Comparison of ENCODE assay signal across 1 cellular context in genomic region chr6:15996030-15996429, GRCh38.
TF ChIP-seq lines count a peak whose summit lies in the region.

No MANE protein-coding gene starts in this region.

TF ChIP-seq in K562, 482 proteins besides CTCF, POLR2A, EP300 and RAD21 (continued from another document and continues in another):
- TF ChIP-seq ZNF639 (CRISPR knock-in tag; conservative IDR thresholded peaks at IDR 0.05 in 1 of 2, IDR thresholded peaks at IDR 0.05 in 1 of 2): peak in 1 of 2 experiments; percentile 75; a peak in 2 of 4 replicates
- no peak for TF ChIP-seq THRB (CRISPR knock-in tag; conservative IDR thresholded peaks at IDR 0.05)
- no peak for TF ChIP-seq GTF2F1 (IDR thresholded peaks at IDR 0.05; ENCODE audit: low read depth, low read length)
- TF ChIP-seq SRSF3 (IDR thresholded peaks at IDR 0.05; ENCODE audit: insufficient read depth, low read length): no peak
- no peak for TF ChIP-seq RFX1 (IDR thresholded peaks at IDR 0.05)
- no peak for TF ChIP-seq HNRNPL (IDR thresholded peaks at IDR 0.05; ENCODE audit: low read depth, low read length)
- no peak for TF ChIP-seq ZNF609 (CRISPR knock-in tag; IDR thresholded peaks at IDR 0.05; ENCODE audit: borderline replicate concordance)
- no peak for TF ChIP-seq RFX5 (IDR thresholded peaks at IDR 0.05; ENCODE audit: low read depth, low read length)
- TF ChIP-seq NFYB (IDR thresholded peaks at IDR 0.05; ENCODE audit: extremely low read depth, insufficient read length): no peak
- TF ChIP-seq HES1 (IDR thresholded peaks at IDR 0.05; ENCODE audit: low read depth): no peak
- TF ChIP-seq TSHZ1 (CRISPR knock-in tag; IDR thresholded peaks at IDR 0.05): no peak
- TF ChIP-seq ZBTB17 (CRISPR knock-in tag; IDR thresholded peaks at IDR 0.05): peak; percentile 11; the same call in 1 of the 2 replicates
- TF ChIP-seq DPF2 (IDR thresholded peaks at IDR 0.05): peak; percentile 79
- TF ChIP-seq HINFP (tag; conservative IDR thresholded peaks at IDR 0.05; ENCODE audit: low read depth): no peak
- no peak for TF ChIP-seq XRCC4 (IDR thresholded peaks at IDR 0.05; ENCODE audit: extremely low read depth, insufficient read depth, insufficient read length)
- TF ChIP-seq POLR2AphosphoS2 (IDR thresholded peaks at IDR 0.05; ENCODE audit: low read length): no peak
- no peak for TF ChIP-seq NFXL1 (CRISPR knock-in tag; IDR thresholded peaks at IDR 0.05)
- TF ChIP-seq LCOR (CRISPR knock-in tag; IDR thresholded peaks at IDR 0.05): no peak
- TF ChIP-seq MCM3 (IDR thresholded peaks at IDR 0.05): no peak
- no peak for TF ChIP-seq ILF3 (IDR thresholded peaks at IDR 0.05; ENCODE audit: borderline replicate concordance)
- TF ChIP-seq ZNF644 (tag; IDR thresholded peaks at IDR 0.05; ENCODE audit: low read depth): no peak
- no peak for TF ChIP-seq SNAPC5 (CRISPR knock-in tag; IDR thresholded peaks at IDR 0.05)
- no peak for TF ChIP-seq GTF2E2 (tag; IDR thresholded peaks at IDR 0.05)
- no peak for TF ChIP-seq PRMT5 (CRISPR knock-in tag; IDR thresholded peaks at IDR 0.05)
- no peak for TF ChIP-seq ZKSCAN1 (IDR thresholded peaks at IDR 0.05; ENCODE audit: low read depth, low read length)
- no peak for TF ChIP-seq NCOA6 (IDR thresholded peaks at IDR 0.05)
- no peak for TF ChIP-seq CREB5 (CRISPR knock-in tag; IDR thresholded peaks at IDR 0.05)
- TF ChIP-seq CREBBP (IDR thresholded peaks at IDR 0.05; ENCODE audit: low read depth, low read length): no peak
- no peak for TF ChIP-seq ZZZ3 (IDR thresholded peaks at IDR 0.05)
- no peak for TF ChIP-seq ZNF717 (CRISPR knock-in tag; IDR thresholded peaks at IDR 0.05)
- no peak for TF ChIP-seq KAT8 (IDR thresholded peaks at IDR 0.05; ENCODE audit: low read depth)
- no peak for TF ChIP-seq NCOA1 (IDR thresholded peaks at IDR 0.05; ENCODE audit: low read depth)
- no peak for TF ChIP-seq SMAD1 (IDR thresholded peaks at IDR 0.05; ENCODE audit: low read depth, low read length, partially characterized antibody)
- TF ChIP-seq JUNB (CRISPR knock-in tag; conservative IDR thresholded peaks at IDR 0.05): no peak
- TF ChIP-seq ZBTB9 (CRISPR knock-in tag; IDR thresholded peaks at IDR 0.05): 0 out of 2 replicates have a peak, but pooled peaks have one; percentile 32
